ENCODE assay signal across 23 cellular contexts in the genomic region with DNA sequence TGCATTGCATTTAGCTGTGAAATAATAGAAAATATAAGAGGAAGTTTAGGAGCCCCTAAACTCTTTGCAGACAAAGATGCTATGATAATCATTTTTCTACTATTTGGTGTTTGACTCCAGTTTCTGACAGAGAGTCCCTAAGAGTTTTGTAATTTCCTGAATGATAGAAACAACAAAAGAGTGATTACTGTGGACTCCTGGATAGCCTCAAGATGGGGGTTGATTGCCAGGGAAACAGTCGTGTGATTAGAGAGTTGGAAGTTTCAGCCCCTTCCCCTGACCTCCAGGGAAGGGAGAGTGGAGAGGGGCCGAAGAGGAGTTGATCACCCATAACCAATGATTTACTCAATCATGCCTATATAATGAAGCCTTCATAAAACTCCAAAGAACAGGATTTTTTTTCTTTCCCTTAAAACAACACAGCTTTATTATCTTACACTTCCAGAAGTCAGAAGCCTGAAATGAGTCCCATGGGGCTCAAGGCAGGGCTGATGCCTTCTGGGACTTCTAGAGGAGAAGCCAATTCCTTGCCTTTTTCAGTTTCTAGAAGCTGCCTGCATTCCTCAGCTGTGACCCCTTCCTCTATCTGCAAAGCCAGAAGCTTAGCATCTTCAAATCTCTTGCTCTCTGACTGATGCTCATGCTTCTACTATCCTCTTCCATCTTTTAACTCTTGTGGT.
A peak's percentile ranks its signal among the peaks of the same experiment; 100 is the strongest.
DNase-seq lines count a peak whose midpoint lies in the region; ATAC-seq, FAIRE-seq and TF ChIP-seq lines count a peak whose summit lies in the region.
"Had no signal": no experiment of that assay in that cellular context is flagged by ENCODE, and none has a peak within 500 bp of the region (broad histone marks: within the 10 kb centered on the region; RNA-seq: fewer than 3 reads in every experiment).

No MANE protein-coding gene starts in this region.

- peaks cover 0 to 16% of the 10 kb centered on the region in 2 donors for H3K4me1 ChIP-seq in ascending aorta
- peaks cover 10 to 33% (median 14%) of the 10 kb centered on the region in 3 donors for H3K4me1 ChIP-seq in gastroesophageal sphincter
- H3K4me1 ChIP-seq: Caco-2, SJSA1 had no signal

- H3K27ac ChIP-seq in ascending aorta (peak overlapping the region; percentile 28 to 56), gastroesophageal sphincter (peak overlapping the region; percentile 54 to 71 (median 60))
- H3K27ac ChIP-seq: SJSA1, VCaP had no signal

- intact Hi-C loops in ascending aorta (cut with DNase I): no loop called here

- H3K9me3 ChIP-seq in ascending aorta: no peaks in the 10 kb centered on the region
- no peaks in the 10 kb centered on the region for H3K9me3 ChIP-seq in gastroesophageal sphincter
- H3K9me3 ChIP-seq: Caco-2, ovary, SJSA1, transverse colon had no signal

- TF ChIP-seq EP300 in gastroesophageal sphincter (IDR thresholded peaks at IDR 0.05): no peak

- no peaks in the 10 kb centered on the region for H3K27me3 ChIP-seq in ascending aorta
- H3K27me3 ChIP-seq in gastroesophageal sphincter: no peaks in the 10 kb centered on the region
- H3K27me3 ChIP-seq: ovary, SJSA1, transverse colon had no signal

- peak overlapping the region; percentile 37 to 75 (median 38) for H3K27ac Mint-ChIP-seq in nephron
- H3K27ac Mint-ChIP-seq: activated naive CD4-positive, alpha-beta T cell treated with anti-CD3 and anti-CD28 coated beads, Interleukin-2, amount 10 ng/mL, durations not matched to agents 7 days and 5 days had no signal

- WGBS in gastroesophageal sphincter (ENCODE audit: low coverage in 1 of 2), 2 donors: 48 to 50% methylated on average over 2 of the region's 2 CpGs

- no peaks in the 10 kb centered on the region for H3K27me3 Mint-ChIP-seq in nephron (ENCODE audit: low read depth)

- TF ChIP-seq CTCF in ascending aorta (IDR thresholded peaks at IDR 0.05): no peak
- no peak for TF ChIP-seq CTCF in gastroesophageal sphincter (IDR thresholded peaks at IDR 0.05)
- TF ChIP-seq CTCF in nephron (IDR thresholded peaks at IDR 0.05; ENCODE audit: unreplicated experiment in 3 of 3): no peak

- TF ChIP-seq POLR2A in gastroesophageal sphincter (IDR thresholded peaks at IDR 0.05) (no peak), H54 (IDR thresholded peaks at IDR 0.05; ENCODE audit: low read depth, low read length) (no peak)

- H3K4me3 ChIP-seq in ascending aorta: no peak overlapping the region
- H3K4me3 ChIP-seq in gastroesophageal sphincter: no peak overlapping the region
- H3K4me3 ChIP-seq: ovary, SJSA1, transverse colon had no signal

- ATAC-seq in gastroesophageal sphincter: no peak
- no peak for ATAC-seq in HG03565 (IDR thresholded peaks at IDR 0.05; ENCODE audit: unreplicated experiment)
- no peak for ATAC-seq in HG03039 (IDR thresholded peaks at IDR 0.05; ENCODE audit: unreplicated experiment)

- no peaks in the 10 kb centered on the region for H3K36me3 Mint-ChIP-seq in nephron (ENCODE audit: low read depth)
- H3K36me3 Mint-ChIP-seq: activated naive CD4-positive, alpha-beta T cell treated with anti-CD3 and anti-CD28 coated beads, Interleukin-2, amount 10 ng/mL, durations not matched to agents 7 days and 5 days had no signal

- DNase-seq in ascending aorta (ENCODE audit: low spot score in 2 of 2) (no peak), H54 (ENCODE audit: insufficient read length, low spot score) (no peak), Ammon's horn (ENCODE audit: low spot score) (no peak)
- DNase-seq: activated CD4-positive, alpha-beta T cell treated with anti-CD3 and anti-CD28 coated beads, Interleukin-2, amount 50 U/mL, for 4 hours; activated naive CD4-positive, alpha-beta T cell treated with anti-CD3 and anti-CD28 coated beads, Interleukin-2, amount 10 ng/mL, durations not matched to agents 7 days and 5 days; activated T-cell treated with anti-CD3 and anti-CD28 coated beads, Interleukin-2, amount 50 U/mL, for 1 hour; AML-193; anterior cingulate cortex; Caco-2; NCI-H1092; NCI-H2081; ovary; stimulated activated CD4-positive, alpha-beta T cell treated with anti-CD3 and anti-CD28 coated beads, Interleukin-2, amount 100 ng/mL, for 48 hours; stimulated activated naive CD4-positive, alpha-beta T cell treated with Interleukin-2 at 50 U/mL for 16 hours; transverse colon had no signal

- H3K36me3 ChIP-seq in ascending aorta: no peaks in the 10 kb centered on the region
- H3K36me3 ChIP-seq in gastroesophageal sphincter: no peaks in the 10 kb centered on the region
- H3K36me3 ChIP-seq: ovary, SJSA1, transverse colon had no signal

- H3K9me3 Mint-ChIP-seq in nephron: peaks cover 1% of the 10 kb centered on the region
- H3K9me3 Mint-ChIP-seq: activated naive CD4-positive, alpha-beta T cell treated with anti-CD3 and anti-CD28 coated beads, Interleukin-2, amount 10 ng/mL, durations not matched to agents 7 days and 5 days had no signal

- H3K4me3 Mint-ChIP-seq in nephron: no peak overlapping the region
- H3K4me3 Mint-ChIP-seq: activated naive CD4-positive, alpha-beta T cell treated with anti-CD3 and anti-CD28 coated beads, Interleukin-2, amount 10 ng/mL, durations not matched to agents 7 days and 5 days had no signal

- H3K4me1 Mint-ChIP-seq in nephron: peaks cover 12% of the 10 kb centered on the region
- H3K4me1 Mint-ChIP-seq: activated naive CD4-positive, alpha-beta T cell treated with anti-CD3 and anti-CD28 coated beads, Interleukin-2, amount 10 ng/mL, durations not matched to agents 7 days and 5 days had no signal

- no peak for FAIRE-seq in H54 (lab: Jason Lieb, UNC)
- FAIRE-seq: HTR-8/SVneo, islet of Langerhans had no signal
